Comparison of ENCODE assay signal across 12 cellular contexts in the genomic region with DNA sequence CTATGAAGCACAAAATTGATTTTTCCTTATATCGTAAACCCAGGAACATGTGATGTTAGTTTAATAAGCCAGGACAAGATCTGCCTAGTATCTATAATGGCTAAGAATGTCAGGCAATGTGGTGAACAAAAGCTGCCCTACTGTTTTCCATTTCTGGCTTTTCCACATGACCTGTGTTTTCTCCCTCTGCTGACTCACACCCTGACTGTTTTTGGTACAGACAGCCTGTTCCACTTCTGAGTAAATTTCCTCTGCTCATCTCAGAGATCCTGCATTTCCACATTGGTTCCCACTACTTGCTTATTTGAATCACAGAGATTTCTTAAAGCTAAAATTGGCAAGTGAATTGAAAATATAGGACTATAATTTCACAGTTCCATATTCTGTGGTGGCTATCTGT. TPM values are rescaled to one million over a fixed set of nuclear protein-coding genes. Genes with fewer than 3 reads are reported as not detected.
DNase-seq lines count a peak whose midpoint lies in the region; ATAC-seq and TF ChIP-seq lines count a peak whose summit lies in the region.
"Had no signal": no experiment of that assay in that cellular context is flagged by ENCODE, and none has a peak within 500 bp of the region (broad histone marks: within the 10 kb centered on the region; RNA-seq: fewer than 3 reads in every experiment).

No MANE protein-coding gene starts in this region.

- H3K4me2 ChIP-seq in PC-9 (peak overlapping the region; percentile 23; the same call in 1 of the 2 replicates), osteoblast (ENCODE audit: insufficient read depth, low read length) (no peak overlapping the region)

- no peak for TF ChIP-seq CTCF in PC-9 (conservative IDR thresholded peaks at IDR 0.05)
- no peak for TF ChIP-seq CTCF in osteoblast (IDR thresholded peaks at IDR 0.05; ENCODE audit: extremely low read depth, low read depth, low read length)

- peak; percentile 1 for DNase-seq in Caki2 (ENCODE audit: low read depth)
- DNase-seq in PC-9: no peak
- peak; percentile 38 for DNase-seq in fibroblast of gingiva (ENCODE audit: low read depth)
- DNase-seq in osteoblast (ENCODE audit: insufficient read length, low spot score, missing footprints): peak; percentile 37
- DNase-seq in germinal center (ENCODE audit: low spot score): no peak
- no peak for DNase-seq in stimulated activated naive CD4-positive, alpha-beta T cell treated with Interleukin-2 at 50 U/mL for 16 hours (lab: John Stamatoyannopoulos, UW)
- no peak for DNase-seq in NCI-H345 (lab: John Stamatoyannopoulos, UW)
- DNase-seq: activated CD8-positive, alpha-beta memory T cell treated with anti-CD3 and anti-CD28 coated beads, Interleukin-2, amount 50 U/mL, for 4 hours; natural killer cell; stimulated activated CD8-positive, alpha-beta memory T cell treated with anti-CD3 and anti-CD28 coated beads, Interleukin-4, amount 100 ng/mL, for 48 hours had no signal

- no peaks in the 10 kb centered on the region for H3F3A ChIP-seq in PC-9 (ENCODE audit: insufficient read depth, low read depth)

- POLR2A ChIA-PET in PC-9 (lab: Charles Lee; ENCODE audit: unreplicated experiment): no interaction called here

- H3K36me3 ChIP-seq in PC-9 (ENCODE audit: low read depth) (no peaks in the 10 kb centered on the region), osteoblast (ENCODE audit: insufficient read depth, low read length) (no peaks in the 10 kb centered on the region)
- H3K36me3 ChIP-seq: BLaER1 treated with 17β-estradiol and CSF1 and Interleukin-3, amounts not matched to agents 10 nM and 100 nM had no signal

- CTCF ChIA-PET in PC-9 (lab: Charles Lee): no interaction called here

- in situ Hi-C loops in Caki2 (cut with HindIII; ENCODE audit: low pct_unique_long_range_greater_than_20kb, low sequenced_read_pairs): no loop called here

- no peaks in the 10 kb centered on the region for H3K27me3 ChIP-seq in PC-9 (ENCODE audit: insufficient read depth, low read depth)
- peaks cover 10% of the 10 kb centered on the region for H3K27me3 ChIP-seq in osteoblast (ENCODE audit: insufficient read depth, low read length)
- H3K27me3 ChIP-seq: BLaER1 treated with 17β-estradiol and CSF1 and Interleukin-3, amounts not matched to agents 10 nM and 100 nM had no signal

- H3K4me3 ChIP-seq in PC-9 (no peak overlapping the region), osteoblast (ENCODE audit: insufficient read depth, low read length) (no peak overlapping the region)
- H3K4me3 ChIP-seq: BLaER1 treated with 17β-estradiol and CSF1 and Interleukin-3, amounts not matched to agents 10 nM and 100 nM had no signal

- H3K27ac ChIP-seq in PC-9: no peak overlapping the region
- H3K27ac ChIP-seq in osteoblast (ENCODE audit: low read depth, low read length): no peak overlapping the region
- H3K27ac ChIP-seq: BLaER1 treated with 17β-estradiol and CSF1 and Interleukin-3, amounts not matched to agents 10 nM and 100 nM had no signal

- H3K4me1 ChIP-seq in PC-9 (replicated peaks; ENCODE audit: insufficient read depth) (peaks cover 10% of the 10 kb centered on the region), osteoblast (ENCODE audit: insufficient read depth, low read length) (no peaks in the 10 kb centered on the region)

- no peaks in the 10 kb centered on the region for H3K9me3 ChIP-seq in PC-9 (ENCODE audit: insufficient read depth, low read depth)
- no peaks in the 10 kb centered on the region for H3K9me3 ChIP-seq in osteoblast (ENCODE audit: low read depth, low read length)
- H3K9me3 ChIP-seq: BLaER1 treated with 17β-estradiol and CSF1 and Interleukin-3, amounts not matched to agents 10 nM and 100 nM had no signal

- intact Hi-C loops in PC-9 (cut with micrococcal nuclease; ENCODE audit: unreplicated experiment): no loop called here

- no peak overlapping the region for H2AFZ ChIP-seq in PC-9
- H2AFZ ChIP-seq in osteoblast (ENCODE audit: low read length): no peak overlapping the region

- no peak for ATAC-seq in GM19455 (IDR thresholded peaks at IDR 0.05; ENCODE audit: unreplicated experiment)
- ATAC-seq: natural killer cell had no signal

- no peaks in the 10 kb centered on the region for H3K79me2 ChIP-seq in PC-9 (ENCODE audit: low read depth)
- no peaks in the 10 kb centered on the region for H3K79me2 ChIP-seq in osteoblast (ENCODE audit: insufficient read depth, low read length)

- H4K20me1 ChIP-seq in PC-9 (ENCODE audit: insufficient read depth): no peaks in the 10 kb centered on the region
- H4K20me1 ChIP-seq in osteoblast (ENCODE audit: insufficient read depth, low read length): no peaks in the 10 kb centered on the region
- H4K20me1 ChIP-seq: BLaER1 treated with 17β-estradiol and CSF1 and Interleukin-3, amounts not matched to agents 10 nM and 100 nM had no signal

- no peaks in the 10 kb centered on the region for H3K9me2 ChIP-seq in PC-9 (ENCODE audit: insufficient read depth)

- no TSS peak for BruUV-seq in PC-9 (replicated peaks; lab: Mats Ljungman, UMichigan)

RNA-seq across cellular contexts. Expression of a gene that starts 9.2 kb away (rescaled TPM):
- total RNA-seq in Caki2 (2014; rRNA removed; shearing (Covaris generic); ENCODE audit: low replicate concordance): not detected in 2 replicates
- total RNA-seq in PC-9 (2021) (not detected in 2 replicates), osteoblast (not detected in 2 replicates)
- total RNA-seq: natural killer cell had no signal

RNA-seq across cellular contexts. Expression of a gene that starts 44.8 kb away (rescaled TPM):
- 28.2 and 28.9 TPM in 2 replicates for total RNA-seq in Caki2 (2014; rRNA removed; shearing (Covaris generic); ENCODE audit: low replicate concordance)
- total RNA-seq in PC-9 (2021) (18.5 and 24.1 TPM in 2 replicates), osteoblast (6.5 and 8.7 TPM in 2 replicates)

Comparison
In these comparisons a context has a peak if more than half of its experiments do, and no peak if none do; other contexts are left out.
1. DNase-seq: peak in Caki2 (single experiment), fibroblast of gingiva (single experiment) and osteoblast (single experiment); none in PC-9 (0 of 2), germinal center (single experiment), stimulated activated naive CD4-positive, alpha-beta T cell treated with Interleukin-2 at 50 U/mL for 16 hours (single experiment) and NCI-H345 (single experiment).